Comparison of ENCODE assay signal across 28 cellular contexts in genomic region chr20:38965264-38965663, GRCh38.
"Had no signal": no experiment of that assay in that cellular context is flagged by ENCODE, and none has a peak within 500 bp of the region (broad histone marks: within the 10 kb centered on the region; RNA-seq: fewer than 3 reads in every experiment).

No MANE protein-coding gene starts in this region.

- H3K27ac ChIP-seq: dorsolateral prefrontal cortex, foreskin keratinocyte, heart right ventricle, left lung, neutrophil, parathyroid adenoma, suprapubic skin, upper lobe of right lung, uterus had no signal

- H3K4me3 ChIP-seq: dorsolateral prefrontal cortex, heart right ventricle, left lung, smooth muscle cell, suprapubic skin, transverse colon, upper lobe of right lung, uterus had no signal

- H3K36me3 ChIP-seq: transverse colon, uterus had no signal

- H3K9me3 ChIP-seq: heart right ventricle, left lung, neutrophil, suprapubic skin, transverse colon, upper lobe of right lung, uterus had no signal

- H2AFZ ChIP-seq: parathyroid adenoma had no signal

- FAIRE-seq: colon, islet of Langerhans had no signal

- H3K27me3 ChIP-seq: dorsolateral prefrontal cortex, foreskin keratinocyte, heart right ventricle, left lung, neutrophil, suprapubic skin, transverse colon, upper lobe of right lung, uterus had no signal

- H3K4me2 ChIP-seq: smooth muscle cell had no signal

- H3K27ac Mint-ChIP-seq: naive thymus-derived CD8-positive, alpha-beta T cell had no signal

- H3K4me1 ChIP-seq: uterus had no signal

- ATAC-seq: foreskin keratinocyte; heart right ventricle; left cardiac atrium; left lung; naive thymus-derived CD8-positive, alpha-beta T cell; sciatic nerve; stimulated activated naive CD8-positive, alpha-beta T cell treated with anti-CD3 and anti-CD28 coated beads, Interleukin-15, amount 100 ng/mL, for 72 hours; upper lobe of right lung had no signal

- H3K9me3 Mint-ChIP-seq: naive thymus-derived CD8-positive, alpha-beta T cell; stimulated activated naive CD8-positive, alpha-beta T cell treated with anti-CD3 and anti-CD28 coated beads, Interleukin-15, amount 100 ng/mL, for 72 hours had no signal

- H3K9ac ChIP-seq: parathyroid adenoma had no signal

- H3K27me3 Mint-ChIP-seq: naive thymus-derived CD8-positive, alpha-beta T cell; progenitor cell of endocrine pancreas; stimulated activated naive CD8-positive, alpha-beta T cell treated with anti-CD3 and anti-CD28 coated beads, Interleukin-15, amount 100 ng/mL, for 72 hours had no signal

- H3K4me3 Mint-ChIP-seq: naive thymus-derived CD8-positive, alpha-beta T cell; stimulated activated naive CD8-positive, alpha-beta T cell treated with anti-CD3 and anti-CD28 coated beads, Interleukin-15, amount 100 ng/mL, for 72 hours had no signal

- DNase-seq: dorsolateral prefrontal cortex; effector CD4-positive, alpha-beta T cell; foreskin keratinocyte; glutamatergic neuron; heart right ventricle; hippocampal formation; left cardiac atrium; left lung; mesendoderm; midbrain; naive thymus-derived CD8-positive, alpha-beta T cell; stimulated activated CD4-positive, alpha-beta T cell treated with anti-CD3 and anti-CD28 coated beads, Interleukin-12 subunit alpha, Interleukin-12 subunit beta, amount 100 ng/mL, for 4 hours; stimulated activated CD4-positive, alpha-beta T cell treated with anti-CD3 and anti-CD28 coated beads, Interleukin-1b, Interleukin-23, amount 100 ng/mL, for 48 hours; stimulated activated CD4-positive, alpha-beta T cell treated with anti-CD3 and anti-CD28 coated beads, Interleukin-4, amount 100 ng/mL, for 1 hour; stimulated activated CD8-positive, alpha-beta memory T cell treated with anti-CD3 and anti-CD28 coated beads, Interleukin-4, amount 100 ng/mL, for 48 hours; stimulated activated naive CD4-positive, alpha-beta T cell; stimulated activated naive CD8-positive, alpha-beta T cell treated with anti-CD3 and anti-CD28 coated beads, Interleukin-15, amount 100 ng/mL, for 72 hours; transverse colon; upper lobe of right lung; uterus had no signal
